In the genomic region with DNA sequence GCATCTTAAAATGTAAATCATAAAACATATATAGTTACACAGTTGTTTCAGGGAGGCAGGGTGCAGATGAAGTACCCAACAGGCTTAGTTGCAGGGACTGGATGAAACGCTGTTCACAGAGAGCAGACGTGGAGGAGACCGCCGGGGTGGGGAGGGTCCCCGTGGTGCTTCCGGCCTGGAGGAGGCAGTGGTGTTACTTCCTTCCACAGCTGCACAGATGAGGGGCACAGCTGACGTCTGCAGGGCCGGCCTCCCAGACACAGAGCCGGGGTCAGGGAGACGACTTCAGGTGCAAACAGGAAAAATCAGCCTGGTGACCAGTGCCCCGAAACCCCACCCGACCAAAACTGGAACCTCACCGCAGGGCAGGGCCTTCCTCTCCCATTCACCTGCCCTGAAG, we compare ENCODE assay signal across 13 cellular contexts. TPM values are rescaled to one million over a fixed set of nuclear protein-coding genes. Genes with fewer than 3 reads are reported as not detected.
DNase-seq lines count a peak whose midpoint lies in the region; ATAC-seq and TF ChIP-seq lines count a peak whose summit lies in the region.
"Had no signal": no experiment of that assay in that cellular context is flagged by ENCODE, and none has a peak within 500 bp of the region (broad histone marks: within the 10 kb centered on the region; RNA-seq: fewer than 3 reads in every experiment).

No MANE protein-coding gene starts in this region.

- intact Hi-C loops in Right ventricle myocardium inferior (cut with DNase I) = no loop called here

- TF ChIP-seq POLR2A in NB4 (IDR thresholded peaks at IDR 0.05; ENCODE audit: extremely low read depth, insufficient read length) = no peak

- H3K4me3 ChIP-seq in NB4 (ENCODE audit: low read depth, low read length) = no peak overlapping the region
- H3K4me3 ChIP-seq: prostate gland had no signal

- H3K4me1 Mint-ChIP-seq in activated naive CD8-positive, alpha-beta T cell treated with anti-CD3 and anti-CD28 coated beads, Interleukin-2, amount 50 U/mL, for 24 hours = peaks cover 14% of the 10 kb centered on the region

- TF ChIP-seq CTCF in NB4 (IDR thresholded peaks at IDR 0.05; ENCODE audit: low read depth, low read length) = peak; percentile 22

- H3K36me3 Mint-ChIP-seq in activated naive CD8-positive, alpha-beta T cell treated with anti-CD3 and anti-CD28 coated beads, Interleukin-2, amount 50 U/mL, for 24 hours (ENCODE audit: low read depth) = no peaks in the 10 kb centered on the region
- H3K36me3 Mint-ChIP-seq: activated naive CD4-positive, alpha-beta T cell treated with anti-CD3 and anti-CD28 coated beads, Interleukin-2, amount 50 U/mL, for 72 hours had no signal

- H3K27me3 Mint-ChIP-seq in activated naive CD8-positive, alpha-beta T cell treated with anti-CD3 and anti-CD28 coated beads, Interleukin-2, amount 50 U/mL, for 24 hours = no peaks in the 10 kb centered on the region

- H3K4me3 Mint-ChIP-seq in activated naive CD8-positive, alpha-beta T cell treated with anti-CD3 and anti-CD28 coated beads, Interleukin-2, amount 50 U/mL, for 24 hours = no peak overlapping the region

- peak; percentile 67 for ATAC-seq in activated naive CD8-positive, alpha-beta T cell treated with anti-CD3 and anti-CD28 coated beads, Interleukin-2, amount 50 U/mL, for 24 hours
- peak; percentile 51 for ATAC-seq in stimulated activated naive CD8-positive, alpha-beta T cell treated with anti-CD3 and anti-CD28 coated beads, Interleukin-15, Interleukin-2, amounts not matched to agents 100 U/mL and 50 U/mL, for 24 hours
- ATAC-seq in GM19351 (IDR thresholded peaks at IDR 0.05; ENCODE audit: unreplicated experiment) (no peak), Right ventricle myocardium inferior (no peak)

- no peak overlapping the region for H3K27ac Mint-ChIP-seq in activated naive CD8-positive, alpha-beta T cell treated with anti-CD3 and anti-CD28 coated beads, Interleukin-2, amount 50 U/mL, for 24 hours
- H3K27ac Mint-ChIP-seq: activated naive CD4-positive, alpha-beta T cell treated with anti-CD3 and anti-CD28 coated beads, Interleukin-2, amount 50 U/mL, for 72 hours had no signal

- no peaks in the 10 kb centered on the region for H3K9me3 Mint-ChIP-seq in activated naive CD8-positive, alpha-beta T cell treated with anti-CD3 and anti-CD28 coated beads, Interleukin-2, amount 50 U/mL, for 24 hours
- H3K9me3 Mint-ChIP-seq: activated naive CD4-positive, alpha-beta T cell treated with anti-CD3 and anti-CD28 coated beads, Interleukin-2, amount 50 U/mL, for 72 hours had no signal

- peak; percentile 69 for DNase-seq in activated CD8-positive, alpha-beta memory T cell treated with anti-CD3 and anti-CD28 coated beads for 24 hours
- no peak for DNase-seq in activated CD8-positive, alpha-beta memory T cell treated with anti-CD3 and anti-CD28 coated beads, Interleukin-2, amount 50 U/mL, for 48 hours
- peak; percentile 64 for DNase-seq in NB4 (ENCODE audit: low read depth)
- peak; percentile 32 for DNase-seq in activated naive CD8-positive, alpha-beta T cell treated with anti-CD3 and anti-CD28 coated beads, Interleukin-2, amount 50 U/mL, for 24 hours
- peak; percentile 40 for DNase-seq in stimulated activated naive CD8-positive, alpha-beta T cell treated with anti-CD3 and anti-CD28 coated beads, Interleukin-15, Interleukin-2, amounts not matched to agents 100 U/mL and 50 U/mL, for 24 hours
- no peak for DNase-seq in NCI-H1417 treated with DMSO at 0.1 percent for 48 hours (lab: John Stamatoyannopoulos, UW)
- no peak for DNase-seq in Right ventricle myocardium inferior (ENCODE audit: missing footprints)
- DNase-seq: effector memory CD4-positive, alpha-beta T cell; GF-D8; T-helper 1 cell had no signal

RNA-seq across cellular contexts. Expression of a gene that starts 17.1 kb away (rescaled TPM):
- total RNA-seq in Right ventricle myocardium inferior = 0.54 TPM

RNA-seq across cellular contexts. Expression of a gene that starts 28.0 kb away (rescaled TPM):
- total RNA-seq in Right ventricle myocardium inferior = 82.2 TPM

RNA-seq across cellular contexts. Expression of a gene that starts 29.0 kb away (rescaled TPM):
- 2.8 TPM for total RNA-seq in Right ventricle myocardium inferior

Comparison
In these comparisons a context has a peak if more than half of its experiments do, and no peak if none do; other contexts are left out.
1. DNase-seq: peak in activated CD8-positive, alpha-beta memory T cell treated with anti-CD3 and anti-CD28 coated beads for 24 hours (single experiment), NB4 (single experiment), activated naive CD8-positive, alpha-beta T cell treated with anti-CD3 and anti-CD28 coated beads, Interleukin-2, amount 50 U/mL, for 24 hours (single experiment) and stimulated activated naive CD8-positive, alpha-beta T cell treated with anti-CD3 and anti-CD28 coated beads, Interleukin-15, Interleukin-2, amounts not matched to agents 100 U/mL and 50 U/mL, for 24 hours (single experiment); none in activated CD8-positive, alpha-beta memory T cell treated with anti-CD3 and anti-CD28 coated beads, Interleukin-2, amount 50 U/mL, for 48 hours (single experiment), NCI-H1417 treated with DMSO at 0.1 percent for 48 hours (single experiment) and Right ventricle myocardium inferior (single experiment).
2. ATAC-seq: peak in activated naive CD8-positive, alpha-beta T cell treated with anti-CD3 and anti-CD28 coated beads, Interleukin-2, amount 50 U/mL, for 24 hours (single experiment) and stimulated activated naive CD8-positive, alpha-beta T cell treated with anti-CD3 and anti-CD28 coated beads, Interleukin-15, Interleukin-2, amounts not matched to agents 100 U/mL and 50 U/mL, for 24 hours (single experiment); none in GM19351 (single experiment) and Right ventricle myocardium inferior (single experiment).